In genomic region chr5:67037171-67037570, GRCh38 we compare ENCODE assay signal across 20 cellular contexts.
"Had no signal": no experiment of that assay in that cellular context is flagged by ENCODE, and none has a peak within 500 bp of the region (broad histone marks: within the 10 kb centered on the region; RNA-seq: fewer than 3 reads in every experiment).

No MANE protein-coding gene starts in this region.

- H3K27ac ChIP-seq: body of pancreas, transverse colon had no signal

- DNase-seq: activated B cell treated with CpG ODN at 0.5 μM for 24 hours; activated CD4-positive, alpha-beta T cell treated with anti-CD3 and anti-CD28 coated beads for 48 hours; activated CD8-positive, alpha-beta memory T cell treated with anti-CD3 and anti-CD28 coated beads, Interleukin-2, amount 50 U/mL, for 4 hours; activated CD8-positive, alpha-beta T cell treated with anti-CD3 and anti-CD28 coated beads, Interleukin-2, amount 10 ng/mL, durations not matched to agents 7 days and 5 days; activated gamma-delta T cell; activated T-cell treated with anti-CD3 and anti-CD28 coated beads, Interleukin-2, amount 50 U/mL, for 48 hours; amygdala; body of pancreas; cortex of kidney; effector CD8-positive, alpha-beta T cell; hippocampal formation; kidney glomerular epithelial cell; naive B cell; small intestine; stimulated activated CD4-positive, alpha-beta T cell treated with anti-CD3 and anti-CD28 coated beads, Interleukin-4, amount 100 ng/mL, for 24 hours; stimulated activated naive CD8-positive, alpha-beta T cell treated with anti-CD3 and anti-CD28 coated beads, Interleukin-15, Interleukin-2, amounts not matched to agents 100 U/mL and 50 U/mL, for 24 hours; T-helper 2 cell; transverse colon had no signal

- H3K27me3 Mint-ChIP-seq: activated naive CD8-positive, alpha-beta T cell had no signal

- H3K4me3 ChIP-seq: body of pancreas, transverse colon had no signal

- H3K4me1 ChIP-seq: body of pancreas had no signal

- H3K27ac Mint-ChIP-seq: activated B cell treated with CpG ODN at 0.5 μM for 24 hours; activated CD8-positive, alpha-beta T cell treated with anti-CD3 and anti-CD28 coated beads, Interleukin-2, amount 10 ng/mL, durations not matched to agents 7 days and 5 days; activated naive CD8-positive, alpha-beta T cell had no signal

- H3K9me3 ChIP-seq: body of pancreas, transverse colon had no signal

- ATAC-seq: activated CD8-positive, alpha-beta T cell treated with anti-CD3 and anti-CD28 coated beads, Interleukin-2, amount 10 ng/mL, durations not matched to agents 7 days and 5 days; body of pancreas; stimulated activated naive CD8-positive, alpha-beta T cell treated with anti-CD3 and anti-CD28 coated beads, Interleukin-15, Interleukin-2, amounts not matched to agents 100 U/mL and 50 U/mL, for 24 hours had no signal

- H3K4me3 Mint-ChIP-seq: activated B cell treated with CpG ODN at 0.5 μM for 24 hours; activated CD8-positive, alpha-beta T cell treated with anti-CD3 and anti-CD28 coated beads, Interleukin-2, amount 10 ng/mL, durations not matched to agents 7 days and 5 days; activated naive CD8-positive, alpha-beta T cell; naive B cell had no signal

- H3K9me3 Mint-ChIP-seq: activated B cell treated with CpG ODN at 0.5 μM for 24 hours, naive B cell had no signal

- FAIRE-seq: small intestine, TTC549 had no signal

- H3K27me3 ChIP-seq: body of pancreas, transverse colon had no signal

- H3K36me3 ChIP-seq: transverse colon had no signal

- H3K36me3 Mint-ChIP-seq: naive B cell had no signal
